Comparison of ENCODE assay signal across 9 cellular contexts in genomic region chr13:102399791-102400618, GRCh38. TPM values are rescaled to one million over a fixed set of nuclear protein-coding genes. Genes with fewer than 3 reads are reported as not detected.
A peak's percentile ranks its signal among the peaks of the same experiment; 100 is the strongest.
DNase-seq lines count a peak whose midpoint lies in the region; ATAC-seq and TF ChIP-seq lines count a peak whose summit lies in the region.
"Had no signal": no experiment of that assay in that cellular context is flagged by ENCODE, and none has a peak within 500 bp of the region (broad histone marks: within the 10 kb centered on the region; RNA-seq: fewer than 3 reads in every experiment).

No MANE protein-coding gene starts in this region.

- H3K36me3 ChIP-seq in endocrine pancreas (ENCODE audit: control insufficient read depth, insufficient read depth, low read length) (no peaks in the 10 kb centered on the region), muscle layer of colon (ENCODE audit: insufficient read depth, low read length) (no peaks in the 10 kb centered on the region), uterus (no peaks in the 10 kb centered on the region)

- peak overlapping the region; percentile 83 for H3K4me3 Mint-ChIP-seq in WTC11

- intact Hi-C loops in uterus (cut with DNase I; ENCODE audit: low total_unique reads): no loop called here

- no peak for TF ChIP-seq POLR2A in uterus (IDR thresholded peaks at IDR 0.05)

- H3K27ac ChIP-seq in muscle layer of colon (ENCODE audit: low read depth, low read length): peak overlapping the region; percentile 79
- no peak overlapping the region for H3K27ac ChIP-seq in uterus

- TF ChIP-seq CTCF in GM13976 (IDR thresholded peaks at IDR 0.05; ENCODE audit: borderline replicate concordance, control extremely low read depth, extremely low read depth, insufficient read depth, missing control alignments) (no peak), WTC11 (IDR thresholded peaks at IDR 0.05) (no peak), uterus (IDR thresholded peaks at IDR 0.05) (no peak)

- in situ Hi-C loops in GM13976 (cut with MboI; ENCODE audit: low sequenced_read_pairs, unreplicated experiment): no loop called here

- H3K27me3 ChIP-seq in endocrine pancreas (ENCODE audit: control insufficient read depth, insufficient read depth, low read length) (no peaks in the 10 kb centered on the region), muscle layer of colon (ENCODE audit: control insufficient read depth in 1 of 2, insufficient read depth in 2 of 2, low read length in 2 of 2) (peaks cover 0 to 16% of the 10 kb centered on the region in 2 donors), uterus (no peaks in the 10 kb centered on the region)

- peak overlapping the region; percentile 92 for H3K4me3 ChIP-seq in endocrine pancreas (ENCODE audit: control insufficient read depth, insufficient read depth, low read length)
- peak overlapping the region; percentile 63 to 69 for H3K4me3 ChIP-seq in muscle layer of colon (ENCODE audit: low read depth in 1 of 2, low read length in 2 of 2)
- peak overlapping the region; percentile 34 to 41 for H3K4me3 ChIP-seq in uterus

- peak; percentile 39 for DNase-seq in GM13976 (ENCODE audit: low spot score)
- DNase-seq in WTC11 (ENCODE audit: low spot score): peak; percentile 38
- peak in 1 of 2 donors; percentile 15 for DNase-seq in uterus
- DNase-seq in NCI-H187 treated with DMSO at 0.1 percent for 48 hours (lab: John Stamatoyannopoulos, UW): no peak
- no peak for DNase-seq in middle frontal gyrus (ENCODE audit: extremely low spot score, low spot score)

- POLR2A ChIA-PET in WTC11 (lab: Charles Lee): interaction anchor here (1.4 kb wide), 1 partner anchor 196 kb away, joined by 7 read pairs; the partner anchor contains the start of gene TPP2

- H3K4me1 Mint-ChIP-seq in WTC11: peaks cover 23% of the 10 kb centered on the region

- no peaks in the 10 kb centered on the region for H3K4me1 ChIP-seq in endocrine pancreas (ENCODE audit: control insufficient read depth, insufficient read depth, low read length)
- no peaks in the 10 kb centered on the region for H3K4me1 ChIP-seq in muscle layer of colon (ENCODE audit: insufficient read depth, low read length)
- peaks cover 0 to 8% of the 10 kb centered on the region in 2 donors for H3K4me1 ChIP-seq in uterus

- H3K36me3 Mint-ChIP-seq in WTC11: no peaks in the 10 kb centered on the region

- CTCF ChIA-PET in WTC11 (lab: Charles Lee): interaction anchor here (0.5 to 3.1 kb wide), 9 partner anchors 50 to 459 kb away, joined by 3 to 21 read pairs (median 3); no protein-coding TSS in a partner anchor

- H3K9me3 Mint-ChIP-seq in WTC11: no peaks in the 10 kb centered on the region

- no peaks in the 10 kb centered on the region for H3K9me3 ChIP-seq in endocrine pancreas (ENCODE audit: control insufficient read depth, low read length)
- H3K9me3 ChIP-seq in muscle layer of colon (ENCODE audit: low read length): no peaks in the 10 kb centered on the region
- no peaks in the 10 kb centered on the region for H3K9me3 ChIP-seq in uterus

- H3K27me3 Mint-ChIP-seq in WTC11 (ENCODE audit: low read depth): peaks cover 58% of the 10 kb centered on the region

- H3K27ac Mint-ChIP-seq in WTC11: no peak overlapping the region

- ATAC-seq in HG02943 (IDR thresholded peaks at IDR 0.05; ENCODE audit: low read depth, unreplicated experiment): peak; percentile 57
- ATAC-seq in WTC11: peak; percentile 46

- peak overlapping the region; percentile 95 for H3K9ac ChIP-seq in endocrine pancreas (ENCODE audit: control insufficient read depth, insufficient read depth, low read length)
- H3K9ac ChIP-seq in muscle layer of colon (ENCODE audit: low read length): no peak overlapping the region

TF ChIP-seq in WTC11, 78 proteins besides CTCF, POLR2A, EP300 and RAD21 (continues in another document):
- no peak for TF ChIP-seq USF2 (CRISPR knock-in tag; IDR thresholded peaks at IDR 0.05)
- no peak for TF ChIP-seq OVOL2 (CRISPR knock-in tag; IDR thresholded peaks at IDR 0.05; ENCODE audit: borderline replicate concordance)
- TF ChIP-seq ZSCAN18 (CRISPR knock-in tag; IDR thresholded peaks at IDR 0.05): no peak
- TF ChIP-seq JUN (CRISPR knock-in tag; IDR thresholded peaks at IDR 0.05): no peak
- no peak for TF ChIP-seq CREB1 (CRISPR knock-in tag; IDR thresholded peaks at IDR 0.05)
- no peak for TF ChIP-seq ERG (CRISPR knock-in tag; IDR thresholded peaks at IDR 0.05)
- TF ChIP-seq, protein P1, sequence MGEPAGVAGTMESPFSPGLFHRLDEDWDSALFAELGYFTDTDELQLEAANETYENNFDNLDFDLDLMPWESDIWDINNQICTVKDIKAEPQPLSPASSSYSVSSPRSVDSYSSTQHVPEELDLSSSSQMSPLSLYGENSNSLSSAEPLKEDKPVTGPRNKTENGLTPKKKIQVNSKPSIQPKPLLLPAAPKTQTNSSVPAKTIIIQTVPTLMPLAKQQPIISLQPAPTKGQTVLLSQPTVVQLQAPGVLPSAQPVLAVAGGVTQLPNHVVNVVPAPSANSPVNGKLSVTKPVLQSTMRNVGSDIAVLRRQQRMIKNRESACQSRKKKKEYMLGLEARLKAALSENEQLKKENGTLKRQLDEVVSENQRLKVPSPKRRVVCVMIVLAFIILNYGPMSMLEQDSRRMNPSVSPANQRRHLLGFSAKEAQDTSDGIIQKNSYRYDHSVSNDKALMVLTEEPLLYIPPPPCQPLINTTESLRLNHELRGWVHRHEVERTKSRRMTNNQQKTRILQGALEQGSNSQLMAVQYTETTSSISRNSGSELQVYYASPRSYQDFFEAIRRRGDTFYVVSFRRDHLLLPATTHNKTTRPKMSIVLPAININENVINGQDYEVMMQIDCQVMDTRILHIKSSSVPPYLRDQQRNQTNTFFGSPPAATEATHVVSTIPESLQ (CRISPR knock-in tag; IDR thresholded peaks at IDR 0.05): no peak
- no peak for TF ChIP-seq ZNF263 (CRISPR knock-in tag; IDR thresholded peaks at IDR 0.05; ENCODE audit: low read depth)
- TF ChIP-seq KAT7 (CRISPR knock-in tag; IDR thresholded peaks at IDR 0.05; ENCODE audit: borderline replicate concordance): no peak
- no peak for TF ChIP-seq PRDM15 (CRISPR knock-in tag; IDR thresholded peaks at IDR 0.05)
- no peak for TF ChIP-seq TEAD1 (CRISPR knock-in tag; IDR thresholded peaks at IDR 0.05)
- TF ChIP-seq FOXJ3 (CRISPR knock-in tag; IDR thresholded peaks at IDR 0.05; ENCODE audit: borderline replicate concordance): no peak

RNA-seq across cellular contexts. Expression of gene FGF14, which starts 1.8 kb away (rescaled TPM):
- 0.18 to 0.80 TPM (median 0.28 TPM) in 3 replicates for total RNA-seq in WTC11 (2021)
- under 1 TPM in 3 of 4 donors, not detected in 1; under 0.01 to 0.98 (median 0.62) TPM for total RNA-seq in uterus
- total RNA-seq: T-helper 1 cell treated with Interleukin-12 subunit alpha and Interleukin-12 subunit beta and Interleukin-4 antibody, amounts not matched to agents 30 ng/mL and 1 ng/mL, for 36 hours had no signal

Comparison
In these comparisons a context has a peak if more than half of its experiments do, and no peak if none do; other contexts are left out.
1. DNase-seq: peak in GM13976 (single experiment) and WTC11 (single experiment); none in NCI-H187 treated with DMSO at 0.1 percent for 48 hours (single experiment) and middle frontal gyrus (single experiment).
2. H3K4me3 ChIP-seq: peak in every context shown above with its lines; median percentile 92 in endocrine pancreas; 66 in muscle layer of colon; 38 in uterus.